1 cellular context compared by ENCODE assay signal in genomic region chr22:37686002-37686982, GRCh38.
TF ChIP-seq lines count a peak whose summit lies in the region.

Gene NOL12, plus strand, starts transcription at chr22:37686343. Its CDS starts 50 bp downstream, at chr22:37686393.

TF ChIP-seq in WTC11, 78 proteins besides CTCF, POLR2A, EP300 and RAD21 (continued from another document):
- TF ChIP-seq, protein P1, sequence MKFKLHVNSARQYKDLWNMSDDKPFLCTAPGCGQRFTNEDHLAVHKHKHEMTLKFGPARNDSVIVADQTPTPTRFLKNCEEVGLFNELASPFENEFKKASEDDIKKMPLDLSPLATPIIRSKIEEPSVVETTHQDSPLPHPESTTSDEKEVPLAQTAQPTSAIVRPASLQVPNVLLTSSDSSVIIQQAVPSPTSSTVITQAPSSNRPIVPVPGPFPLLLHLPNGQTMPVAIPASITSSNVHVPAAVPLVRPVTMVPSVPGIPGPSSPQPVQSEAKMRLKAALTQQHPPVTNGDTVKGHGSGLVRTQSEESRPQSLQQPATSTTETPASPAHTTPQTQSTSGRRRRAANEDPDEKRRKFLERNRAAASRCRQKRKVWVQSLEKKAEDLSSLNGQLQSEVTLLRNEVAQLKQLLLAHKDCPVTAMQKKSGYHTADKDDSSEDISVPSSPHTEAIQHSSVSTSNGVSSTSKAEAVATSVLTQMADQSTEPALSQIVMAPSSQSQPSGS (CRISPR knock-in tag; IDR thresholded peaks at IDR 0.05; ENCODE audit: borderline replicate concordance, low read depth) = no peak
- TF ChIP-seq RORB (CRISPR knock-in tag; IDR thresholded peaks at IDR 0.05) (no peak), TCF7 (CRISPR knock-in tag; IDR thresholded peaks at IDR 0.05; ENCODE audit: low read depth) (no peak), MAX (CRISPR knock-in tag; IDR thresholded peaks at IDR 0.05) (peak; percentile 80), E2F4 (CRISPR knock-in tag; IDR thresholded peaks at IDR 0.05; ENCODE audit: borderline replicate concordance, low read depth) (no peak), EMX1 (CRISPR knock-in tag; IDR thresholded peaks at IDR 0.05) (no peak), ZNF138 (CRISPR knock-in tag; conservative IDR thresholded peaks at IDR 0.05) (no peak), MXD4 (CRISPR knock-in tag; IDR thresholded peaks at IDR 0.05; ENCODE audit: borderline replicate concordance) (no peak), NFYB (CRISPR knock-in tag; conservative IDR thresholded peaks at IDR 0.05; ENCODE audit: low read depth) (peak; percentile 34; the same call in 1 of the 2 replicates), ZNF232 (CRISPR knock-in tag; IDR thresholded peaks at IDR 0.05) (0 out of 2 replicates have a peak, but pooled peaks have one; percentile 51), CREB1 (CRISPR knock-in tag; IDR thresholded peaks at IDR 0.05) (no peak), TP53 (CRISPR knock-in tag; IDR thresholded peaks at IDR 0.05) (no peak), ZNF423 (CRISPR knock-in tag; IDR thresholded peaks at IDR 0.05) (no peak), SP1 (CRISPR knock-in tag; conservative IDR thresholded peaks at IDR 0.05) (peak; percentile 96), PREB (CRISPR knock-in tag; IDR thresholded peaks at IDR 0.05; ENCODE audit: borderline replicate concordance) (no peak; the same call in 1 of the 2 replicates), MLX (CRISPR knock-in tag; IDR thresholded peaks at IDR 0.05) (no peak), ZNF121 (CRISPR knock-in tag; IDR thresholded peaks at IDR 0.05) (peak; percentile 95; the same call in 1 of the 2 replicates), ATF1 (CRISPR knock-in tag; IDR thresholded peaks at IDR 0.05) (no peak), FOXJ3 (CRISPR knock-in tag; IDR thresholded peaks at IDR 0.05; ENCODE audit: borderline replicate concordance) (no peak), CDX4 (CRISPR knock-in tag; IDR thresholded peaks at IDR 0.05; ENCODE audit: borderline replicate concordance) (no peak), IRF2 (CRISPR knock-in tag; IDR thresholded peaks at IDR 0.05; ENCODE audit: borderline replicate concordance, low read depth) (no peak), ZNF532 (CRISPR knock-in tag; IDR thresholded peaks at IDR 0.05; ENCODE audit: borderline replicate concordance) (no peak)
- TF ChIP-seq, protein P2, sequence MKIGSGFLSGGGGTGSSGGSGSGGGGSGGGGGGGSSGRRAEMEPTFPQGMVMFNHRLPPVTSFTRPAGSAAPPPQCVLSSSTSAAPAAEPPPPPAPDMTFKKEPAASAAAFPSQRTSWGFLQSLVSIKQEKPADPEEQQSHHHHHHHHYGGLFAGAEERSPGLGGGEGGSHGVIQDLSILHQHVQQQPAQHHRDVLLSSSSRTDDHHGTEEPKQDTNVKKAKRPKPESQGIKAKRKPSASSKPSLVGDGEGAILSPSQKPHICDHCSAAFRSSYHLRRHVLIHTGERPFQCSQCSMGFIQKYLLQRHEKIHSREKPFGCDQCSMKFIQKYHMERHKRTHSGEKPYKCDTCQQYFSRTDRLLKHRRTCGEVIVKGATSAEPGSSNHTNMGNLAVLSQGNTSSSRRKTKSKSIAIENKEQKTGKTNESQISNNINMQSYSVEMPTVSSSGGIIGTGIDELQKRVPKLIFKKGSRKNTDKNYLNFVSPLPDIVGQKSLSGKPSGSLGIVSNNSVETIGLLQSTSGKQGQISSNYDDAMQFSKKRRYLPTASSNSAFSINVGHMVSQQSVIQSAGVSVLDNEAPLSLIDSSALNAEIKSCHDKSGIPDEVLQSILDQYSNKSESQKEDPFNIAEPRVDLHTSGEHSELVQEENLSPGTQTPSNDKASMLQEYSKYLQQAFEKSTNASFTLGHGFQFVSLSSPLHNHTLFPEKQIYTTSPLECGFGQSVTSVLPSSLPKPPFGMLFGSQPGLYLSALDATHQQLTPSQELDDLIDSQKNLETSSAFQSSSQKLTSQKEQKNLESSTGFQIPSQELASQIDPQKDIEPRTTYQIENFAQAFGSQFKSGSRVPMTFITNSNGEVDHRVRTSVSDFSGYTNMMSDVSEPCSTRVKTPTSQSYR (CRISPR knock-in tag; IDR thresholded peaks at IDR 0.05) = no peak
- TF ChIP-seq, protein P3, sequence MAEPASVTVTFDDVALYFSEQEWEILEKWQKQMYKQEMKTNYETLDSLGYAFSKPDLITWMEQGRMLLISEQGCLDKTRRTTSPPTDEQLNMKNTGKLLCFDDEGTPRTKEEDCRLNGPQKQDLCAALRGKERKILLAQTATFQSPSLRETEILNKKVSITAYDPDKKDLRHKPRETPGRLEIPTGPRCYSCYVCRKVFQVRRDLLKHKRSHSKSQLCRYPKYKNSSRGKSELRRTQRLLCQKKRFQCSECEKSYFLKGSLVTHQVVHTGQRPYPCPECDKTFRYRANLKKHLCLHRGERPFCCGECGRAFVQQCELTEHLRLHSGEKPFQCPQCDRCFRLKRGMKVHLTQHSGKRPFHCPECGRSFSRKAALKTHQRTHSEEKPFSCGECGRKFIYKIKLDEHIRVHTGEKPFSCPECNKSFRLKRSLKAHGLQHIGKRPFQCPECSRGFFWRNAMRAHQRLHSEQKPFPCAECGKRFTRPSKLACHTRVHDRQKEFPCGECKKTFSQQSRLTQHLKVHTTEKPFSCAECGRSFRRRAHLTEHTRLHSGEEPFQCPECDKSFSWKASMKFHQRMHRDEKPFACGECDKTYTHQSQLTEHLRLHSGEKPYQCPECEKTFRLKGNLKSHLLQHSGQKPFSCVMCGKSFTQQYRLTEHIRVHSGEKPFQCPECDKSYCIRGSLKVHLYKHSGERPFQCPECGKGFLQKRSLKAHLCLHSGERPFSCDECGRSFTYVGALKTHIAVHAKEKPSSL (CRISPR knock-in tag; conservative IDR thresholded peaks at IDR 0.05) = no peak
- TF ChIP-seq, protein P4, sequence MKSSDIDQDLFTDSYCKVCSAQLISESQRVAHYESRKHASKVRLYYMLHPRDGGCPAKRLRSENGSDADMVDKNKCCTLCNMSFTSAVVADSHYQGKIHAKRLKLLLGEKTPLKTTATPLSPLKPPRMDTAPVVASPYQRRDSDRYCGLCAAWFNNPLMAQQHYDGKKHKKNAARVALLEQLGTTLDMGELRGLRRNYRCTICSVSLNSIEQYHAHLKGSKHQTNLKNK (CRISPR knock-in tag; IDR thresholded peaks at IDR 0.05) = no peak
- TF ChIP-seq, protein P5, sequence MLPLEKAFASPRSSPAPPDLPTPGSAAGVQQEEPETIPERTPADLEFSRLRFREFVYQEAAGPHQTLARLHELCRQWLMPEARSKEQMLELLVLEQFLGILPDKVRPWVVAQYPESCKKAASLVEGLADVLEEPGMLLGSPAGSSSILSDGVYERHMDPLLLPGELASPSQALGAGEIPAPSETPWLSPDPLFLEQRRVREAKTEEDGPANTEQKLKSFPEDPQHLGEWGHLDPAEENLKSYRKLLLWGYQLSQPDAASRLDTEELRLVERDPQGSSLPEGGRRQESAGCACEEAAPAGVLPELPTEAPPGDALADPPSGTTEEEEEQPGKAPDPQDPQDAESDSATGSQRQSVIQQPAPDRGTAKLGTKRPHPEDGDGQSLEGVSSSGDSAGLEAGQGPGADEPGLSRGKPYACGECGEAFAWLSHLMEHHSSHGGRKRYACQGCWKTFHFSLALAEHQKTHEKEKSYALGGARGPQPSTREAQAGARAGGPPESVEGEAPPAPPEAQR (CRISPR knock-in tag; IDR thresholded peaks at IDR 0.05) = no peak
- TF ChIP-seq, protein P6, sequence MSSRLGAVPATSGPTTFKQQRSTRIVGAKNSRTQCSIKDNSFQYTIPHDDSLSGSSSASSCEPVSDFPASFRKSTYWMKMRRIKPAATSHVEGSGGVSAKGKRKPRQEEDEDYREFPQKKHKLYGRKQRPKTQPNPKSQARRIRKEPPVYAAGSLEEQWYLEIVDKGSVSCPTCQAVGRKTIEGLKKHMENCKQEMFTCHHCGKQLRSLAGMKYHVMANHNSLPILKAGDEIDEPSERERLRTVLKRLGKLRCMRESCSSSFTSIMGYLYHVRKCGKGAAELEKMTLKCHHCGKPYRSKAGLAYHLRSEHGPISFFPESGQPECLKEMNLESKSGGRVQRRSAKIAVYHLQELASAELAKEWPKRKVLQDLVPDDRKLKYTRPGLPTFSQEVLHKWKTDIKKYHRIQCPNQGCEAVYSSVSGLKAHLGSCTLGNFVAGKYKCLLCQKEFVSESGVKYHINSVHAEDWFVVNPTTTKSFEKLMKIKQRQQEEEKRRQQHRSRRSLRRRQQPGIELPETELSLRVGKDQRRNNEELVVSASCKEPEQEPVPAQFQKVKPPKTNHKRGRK (CRISPR knock-in tag; IDR thresholded peaks at IDR 0.05; ENCODE audit: borderline replicate concordance) = no peak
- TF ChIP-seq, protein P7, sequence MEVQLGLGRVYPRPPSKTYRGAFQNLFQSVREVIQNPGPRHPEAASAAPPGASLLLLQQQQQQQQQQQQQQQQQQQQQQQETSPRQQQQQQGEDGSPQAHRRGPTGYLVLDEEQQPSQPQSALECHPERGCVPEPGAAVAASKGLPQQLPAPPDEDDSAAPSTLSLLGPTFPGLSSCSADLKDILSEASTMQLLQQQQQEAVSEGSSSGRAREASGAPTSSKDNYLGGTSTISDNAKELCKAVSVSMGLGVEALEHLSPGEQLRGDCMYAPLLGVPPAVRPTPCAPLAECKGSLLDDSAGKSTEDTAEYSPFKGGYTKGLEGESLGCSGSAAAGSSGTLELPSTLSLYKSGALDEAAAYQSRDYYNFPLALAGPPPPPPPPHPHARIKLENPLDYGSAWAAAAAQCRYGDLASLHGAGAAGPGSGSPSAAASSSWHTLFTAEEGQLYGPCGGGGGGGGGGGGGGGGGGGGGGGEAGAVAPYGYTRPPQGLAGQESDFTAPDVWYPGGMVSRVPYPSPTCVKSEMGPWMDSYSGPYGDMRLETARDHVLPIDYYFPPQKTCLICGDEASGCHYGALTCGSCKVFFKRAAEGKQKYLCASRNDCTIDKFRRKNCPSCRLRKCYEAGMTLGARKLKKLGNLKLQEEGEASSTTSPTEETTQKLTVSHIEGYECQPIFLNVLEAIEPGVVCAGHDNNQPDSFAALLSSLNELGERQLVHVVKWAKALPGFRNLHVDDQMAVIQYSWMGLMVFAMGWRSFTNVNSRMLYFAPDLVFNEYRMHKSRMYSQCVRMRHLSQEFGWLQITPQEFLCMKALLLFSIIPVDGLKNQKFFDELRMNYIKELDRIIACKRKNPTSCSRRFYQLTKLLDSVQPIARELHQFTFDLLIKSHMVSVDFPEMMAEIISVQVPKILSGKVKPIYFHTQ (CRISPR knock-in tag; IDR thresholded peaks at IDR 0.05) = no peak
